ENCODE assay signal across 1 cellular context in genomic region chr20:62368629-62369507, GRCh38.
A peak's percentile ranks its signal among the peaks of the same experiment; 100 is the strongest.
TF ChIP-seq lines count a peak whose summit lies in the region.

No MANE protein-coding gene starts in this region.

TF ChIP-seq in K562, 482 proteins besides CTCF, POLR2A, EP300 and RAD21:
- TF ChIP-seq NRF1 (conservative IDR thresholded peaks at IDR 0.05 in 1 of 2, IDR thresholded peaks at IDR 0.05 in 1 of 2) (peak; percentile 12 to 30; a peak in 1 of 4 replicates), JUN (IDR thresholded peaks at IDR 0.05; ENCODE audit: borderline replicate concordance, low read depth, low read length) (peak; percentile 46; the same call in 1 of the 2 replicates), JUN (CRISPR knock-in tag; IDR thresholded peaks at IDR 0.05; ENCODE audit: borderline replicate concordance) (no peak), RBFOX2 (IDR thresholded peaks at IDR 0.05; ENCODE audit: low read depth, low read length) (0 out of 2 replicates have a peak, but pooled peaks have one; percentile 19), ARID1B (IDR thresholded peaks at IDR 0.05) (0 out of 2 replicates have a peak, but pooled peaks have one; percentile 5), MAFG (tag; conservative IDR thresholded peaks at IDR 0.05) (no peak), EGR1 (conservative IDR thresholded peaks at IDR 0.05) (peak; percentile 28), TFAM (CRISPR knock-in tag; conservative IDR thresholded peaks at IDR 0.05) (no peak), ZNF316 (IDR thresholded peaks at IDR 0.05) (peak; percentile 9; the same call in 1 of the 2 replicates), VEZF1 (CRISPR knock-in tag; IDR thresholded peaks at IDR 0.05) (peak; percentile 70), POLR2B (IDR thresholded peaks at IDR 0.05; ENCODE audit: low read depth, partially characterized antibody) (no peak), PRDM10 (IDR thresholded peaks at IDR 0.05; ENCODE audit: partially characterized antibody) (peak; percentile 34), YBX1 (IDR thresholded peaks at IDR 0.05) (no peak), NFE2 (IDR thresholded peaks at IDR 0.05; ENCODE audit: low read depth) (0 out of 2 replicates have a peak, but pooled peaks have one; percentile 3), MBD2 (IDR thresholded peaks at IDR 0.05; ENCODE audit: borderline replicate concordance, low read depth) (no peak), ZBTB7A (IDR thresholded peaks at IDR 0.05; ENCODE audit: borderline replicate concordance, control insufficient read depth, low read depth, low read length) (peak; percentile 71), FOXP4 (CRISPR knock-in tag; IDR thresholded peaks at IDR 0.05; ENCODE audit: borderline replicate concordance) (0 out of 2 replicates have a peak, but pooled peaks have one; percentile 25), MXI1 (IDR thresholded peaks at IDR 0.05; ENCODE audit: low read depth, low read length) (no peak), HNRNPL (IDR thresholded peaks at IDR 0.05; ENCODE audit: low read depth, low read length) (no peak), JUND (IDR thresholded peaks at IDR 0.05; ENCODE audit: borderline replicate concordance, low read depth, low read length) (peak; percentile 74), JUND (tag; IDR thresholded peaks at IDR 0.05; ENCODE audit: borderline replicate concordance, low read depth, low read length) (no peak; the same call in 2 of the 3 replicates), TCF7L2 (IDR thresholded peaks at IDR 0.05; ENCODE audit: low read depth, low read length) (no peak), MAZ (CRISPR knock-in tag; conservative IDR thresholded peaks at IDR 0.05 in 1 of 2, IDR thresholded peaks at IDR 0.05 in 1 of 2) (peak in 1 of 2 experiments; percentile 63; a peak in 2 of 4 replicates), NBN (IDR thresholded peaks at IDR 0.05; ENCODE audit: low read depth) (0 out of 2 replicates have a peak, but pooled peaks have one; percentile 33), NFE2L1 (tag; IDR thresholded peaks at IDR 0.05; ENCODE audit: borderline replicate concordance, low read depth) (no peak)
- TF ChIP-seq, protein P1, sequence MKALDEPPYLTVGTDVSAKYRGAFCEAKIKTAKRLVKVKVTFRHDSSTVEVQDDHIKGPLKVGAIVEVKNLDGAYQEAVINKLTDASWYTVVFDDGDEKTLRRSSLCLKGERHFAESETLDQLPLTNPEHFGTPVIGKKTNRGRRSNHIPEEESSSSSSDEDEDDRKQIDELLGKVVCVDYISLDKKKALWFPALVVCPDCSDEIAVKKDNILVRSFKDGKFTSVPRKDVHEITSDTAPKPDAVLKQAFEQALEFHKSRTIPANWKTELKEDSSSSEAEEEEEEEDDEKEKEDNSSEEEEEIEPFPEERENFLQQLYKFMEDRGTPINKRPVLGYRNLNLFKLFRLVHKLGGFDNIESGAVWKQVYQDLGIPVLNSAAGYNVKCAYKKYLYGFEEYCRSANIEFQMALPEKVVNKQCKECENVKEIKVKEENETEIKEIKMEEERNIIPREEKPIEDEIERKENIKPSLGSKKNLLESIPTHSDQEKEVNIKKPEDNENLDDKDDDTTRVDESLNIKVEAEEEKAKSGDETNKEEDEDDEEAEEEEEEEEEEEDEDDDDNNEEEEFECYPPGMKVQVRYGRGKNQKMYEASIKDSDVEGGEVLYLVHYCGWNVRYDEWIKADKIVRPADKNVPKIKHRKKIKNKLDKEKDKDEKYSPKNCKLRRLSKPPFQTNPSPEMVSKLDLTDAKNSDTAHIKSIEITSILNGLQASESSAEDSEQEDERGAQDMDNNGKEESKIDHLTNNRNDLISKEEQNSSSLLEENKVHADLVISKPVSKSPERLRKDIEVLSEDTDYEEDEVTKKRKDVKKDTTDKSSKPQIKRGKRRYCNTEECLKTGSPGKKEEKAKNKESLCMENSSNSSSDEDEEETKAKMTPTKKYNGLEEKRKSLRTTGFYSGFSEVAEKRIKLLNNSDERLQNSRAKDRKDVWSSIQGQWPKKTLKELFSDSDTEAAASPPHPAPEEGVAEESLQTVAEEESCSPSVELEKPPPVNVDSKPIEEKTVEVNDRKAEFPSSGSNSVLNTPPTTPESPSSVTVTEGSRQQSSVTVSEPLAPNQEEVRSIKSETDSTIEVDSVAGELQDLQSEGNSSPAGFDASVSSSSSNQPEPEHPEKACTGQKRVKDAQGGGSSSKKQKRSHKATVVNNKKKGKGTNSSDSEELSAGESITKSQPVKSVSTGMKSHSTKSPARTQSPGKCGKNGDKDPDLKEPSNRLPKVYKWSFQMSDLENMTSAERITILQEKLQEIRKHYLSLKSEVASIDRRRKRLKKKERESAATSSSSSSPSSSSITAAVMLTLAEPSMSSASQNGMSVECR (CRISPR knock-in tag; IDR thresholded peaks at IDR 0.05) = no peak
- TF ChIP-seq, protein P2, sequence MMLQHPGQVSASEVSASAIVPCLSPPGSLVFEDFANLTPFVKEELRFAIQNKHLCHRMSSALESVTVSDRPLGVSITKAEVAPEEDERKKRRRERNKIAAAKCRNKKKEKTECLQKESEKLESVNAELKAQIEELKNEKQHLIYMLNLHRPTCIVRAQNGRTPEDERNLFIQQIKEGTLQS (IDR thresholded peaks at IDR 0.05) = peak; percentile 75
- TF ChIP-seq, protein P2 (CRISPR knock-in tag; conservative IDR thresholded peaks at IDR 0.05) = no peak
- TF ChIP-seq, protein P3, sequence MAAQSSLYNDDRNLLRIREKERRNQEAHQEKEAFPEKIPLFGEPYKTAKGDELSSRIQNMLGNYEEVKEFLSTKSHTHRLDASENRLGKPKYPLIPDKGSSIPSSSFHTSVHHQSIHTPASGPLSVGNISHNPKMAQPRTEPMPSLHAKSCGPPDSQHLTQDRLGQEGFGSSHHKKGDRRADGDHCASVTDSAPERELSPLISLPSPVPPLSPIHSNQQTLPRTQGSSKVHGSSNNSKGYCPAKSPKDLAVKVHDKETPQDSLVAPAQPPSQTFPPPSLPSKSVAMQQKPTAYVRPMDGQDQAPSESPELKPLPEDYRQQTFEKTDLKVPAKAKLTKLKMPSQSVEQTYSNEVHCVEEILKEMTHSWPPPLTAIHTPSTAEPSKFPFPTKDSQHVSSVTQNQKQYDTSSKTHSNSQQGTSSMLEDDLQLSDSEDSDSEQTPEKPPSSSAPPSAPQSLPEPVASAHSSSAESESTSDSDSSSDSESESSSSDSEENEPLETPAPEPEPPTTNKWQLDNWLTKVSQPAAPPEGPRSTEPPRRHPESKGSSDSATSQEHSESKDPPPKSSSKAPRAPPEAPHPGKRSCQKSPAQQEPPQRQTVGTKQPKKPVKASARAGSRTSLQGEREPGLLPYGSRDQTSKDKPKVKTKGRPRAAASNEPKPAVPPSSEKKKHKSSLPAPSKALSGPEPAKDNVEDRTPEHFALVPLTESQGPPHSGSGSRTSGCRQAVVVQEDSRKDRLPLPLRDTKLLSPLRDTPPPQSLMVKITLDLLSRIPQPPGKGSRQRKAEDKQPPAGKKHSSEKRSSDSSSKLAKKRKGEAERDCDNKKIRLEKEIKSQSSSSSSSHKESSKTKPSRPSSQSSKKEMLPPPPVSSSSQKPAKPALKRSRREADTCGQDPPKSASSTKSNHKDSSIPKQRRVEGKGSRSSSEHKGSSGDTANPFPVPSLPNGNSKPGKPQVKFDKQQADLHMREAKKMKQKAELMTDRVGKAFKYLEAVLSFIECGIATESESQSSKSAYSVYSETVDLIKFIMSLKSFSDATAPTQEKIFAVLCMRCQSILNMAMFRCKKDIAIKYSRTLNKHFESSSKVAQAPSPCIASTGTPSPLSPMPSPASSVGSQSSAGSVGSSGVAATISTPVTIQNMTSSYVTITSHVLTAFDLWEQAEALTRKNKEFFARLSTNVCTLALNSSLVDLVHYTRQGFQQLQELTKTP (IDR thresholded peaks at IDR 0.05; ENCODE audit: low read depth in 1 of 2, partially characterized antibody in 2 of 2) = no peak
- TF ChIP-seq, protein P4, sequence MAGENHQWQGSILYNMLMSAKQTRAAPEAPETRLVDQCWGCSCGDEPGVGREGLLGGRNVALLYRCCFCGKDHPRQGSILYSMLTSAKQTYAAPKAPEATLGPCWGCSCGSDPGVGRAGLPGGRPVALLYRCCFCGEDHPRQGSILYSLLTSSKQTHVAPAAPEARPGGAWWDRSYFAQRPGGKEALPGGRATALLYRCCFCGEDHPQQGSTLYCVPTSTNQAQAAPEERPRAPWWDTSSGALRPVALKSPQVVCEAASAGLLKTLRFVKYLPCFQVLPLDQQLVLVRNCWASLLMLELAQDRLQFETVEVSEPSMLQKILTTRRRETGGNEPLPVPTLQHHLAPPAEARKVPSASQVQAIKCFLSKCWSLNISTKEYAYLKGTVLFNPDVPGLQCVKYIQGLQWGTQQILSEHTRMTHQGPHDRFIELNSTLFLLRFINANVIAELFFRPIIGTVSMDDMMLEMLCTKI (IDR thresholded peaks at IDR 0.05; ENCODE audit: partially characterized antibody) = no peak
- TF ChIP-seq, protein P5, sequence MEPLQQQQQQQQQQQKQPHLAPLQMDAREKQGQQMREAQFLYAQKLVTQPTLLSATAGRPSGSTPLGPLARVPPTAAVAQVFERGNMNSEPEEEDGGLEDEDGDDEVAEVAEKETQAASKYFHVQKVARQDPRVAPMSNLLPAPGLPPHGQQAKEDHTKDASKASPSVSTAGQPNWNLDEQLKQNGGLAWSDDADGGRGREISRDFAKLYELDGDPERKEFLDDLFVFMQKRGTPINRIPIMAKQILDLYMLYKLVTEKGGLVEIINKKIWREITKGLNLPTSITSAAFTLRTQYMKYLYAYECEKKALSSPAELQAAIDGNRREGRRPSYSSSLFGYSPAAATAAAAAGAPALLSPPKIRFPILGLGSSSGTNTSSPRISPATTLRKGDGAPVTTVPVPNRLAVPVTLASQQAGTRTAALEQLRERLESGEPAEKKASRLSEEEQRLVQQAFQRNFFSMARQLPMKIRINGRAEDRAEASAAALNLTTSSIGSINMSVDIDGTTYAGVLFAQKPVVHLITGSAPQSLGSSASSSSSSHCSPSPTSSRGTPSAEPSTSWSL (CRISPR knock-in tag; IDR thresholded peaks at IDR 0.05; ENCODE audit: borderline replicate concordance) = no peak
- TF ChIP-seq, protein P6, sequence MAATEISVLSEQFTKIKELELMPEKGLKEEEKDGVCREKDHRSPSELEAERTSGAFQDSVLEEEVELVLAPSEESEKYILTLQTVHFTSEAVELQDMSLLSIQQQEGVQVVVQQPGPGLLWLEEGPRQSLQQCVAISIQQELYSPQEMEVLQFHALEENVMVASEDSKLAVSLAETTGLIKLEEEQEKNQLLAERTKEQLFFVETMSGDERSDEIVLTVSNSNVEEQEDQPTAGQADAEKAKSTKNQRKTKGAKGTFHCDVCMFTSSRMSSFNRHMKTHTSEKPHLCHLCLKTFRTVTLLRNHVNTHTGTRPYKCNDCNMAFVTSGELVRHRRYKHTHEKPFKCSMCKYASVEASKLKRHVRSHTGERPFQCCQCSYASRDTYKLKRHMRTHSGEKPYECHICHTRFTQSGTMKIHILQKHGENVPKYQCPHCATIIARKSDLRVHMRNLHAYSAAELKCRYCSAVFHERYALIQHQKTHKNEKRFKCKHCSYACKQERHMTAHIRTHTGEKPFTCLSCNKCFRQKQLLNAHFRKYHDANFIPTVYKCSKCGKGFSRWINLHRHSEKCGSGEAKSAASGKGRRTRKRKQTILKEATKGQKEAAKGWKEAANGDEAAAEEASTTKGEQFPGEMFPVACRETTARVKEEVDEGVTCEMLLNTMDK (IDR thresholded peaks at IDR 0.05; ENCODE audit: borderline replicate concordance, insufficient read depth, low read depth, low read length, poor library complexity, severe bottlenecking) = peak; percentile 19
- TF ChIP-seq, protein P7, sequence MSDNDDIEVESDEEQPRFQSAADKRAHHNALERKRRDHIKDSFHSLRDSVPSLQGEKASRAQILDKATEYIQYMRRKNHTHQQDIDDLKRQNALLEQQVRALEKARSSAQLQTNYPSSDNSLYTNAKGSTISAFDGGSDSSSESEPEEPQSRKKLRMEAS (CRISPR knock-in tag; IDR thresholded peaks at IDR 0.05) = 0 out of 2 replicates have a peak, but pooled peaks have one; percentile 26
